ENCODE assay signal across 10 cellular contexts in genomic region chr21:44709426-44710293, GRCh38. TPM values are rescaled to one million over a fixed set of nuclear protein-coding genes. Genes with fewer than 3 reads are reported as not detected.
DNase-seq lines count a peak whose midpoint lies in the region; ATAC-seq and TF ChIP-seq lines count a peak whose summit lies in the region.
"Had no signal": no experiment of that assay in that cellular context is flagged by ENCODE, and none has a peak within 500 bp of the region (broad histone marks: within the 10 kb centered on the region; RNA-seq: fewer than 3 reads in every experiment).

No MANE protein-coding gene starts in this region.

- no peak for ATAC-seq in HG03139 (IDR thresholded peaks at IDR 0.05; ENCODE audit: unreplicated experiment)
- no peak for ATAC-seq in HG02610 (IDR thresholded peaks at IDR 0.05; ENCODE audit: unreplicated experiment)

- dilution Hi-C loops in mammary epithelial cell (cut with HindIII; ENCODE audit: low sequenced_read_pairs): loop anchor here (5.0 kb wide), 2 partner anchors 32 to 62 kb away; partner anchors contain the start of gene KRTAP10-11

- in situ Hi-C loops in mammary epithelial cell (cut with MboI; ENCODE audit: low sequenced_read_pairs in 2 of 2): no loop called here

- H3K4me3 ChIP-seq in mammary epithelial cell (replicated peaks in 1 of 3; ENCODE audit: insufficient read depth in 1 of 3, low read depth in 2 of 3, low read length in 3 of 3): peak overlapping the region; percentile 10 to 39 (median 32)
- no peak overlapping the region for H3K4me3 ChIP-seq in testis
- H3K4me3 ChIP-seq: lower lobe of right lung had no signal

- intact Hi-C loops in mammary epithelial cell (cut with micrococcal nuclease) (no loop called here), testis (cut with DNase I; ENCODE audit: low total_unique reads) (no loop called here)

- peak overlapping the region; percentile 84 for H3K4me2 ChIP-seq in mammary epithelial cell (ENCODE audit: insufficient read depth, low read depth, low read length)
- H3K4me2 ChIP-seq: KMS-11 had no signal

- CTCF ChIA-PET in mammary epithelial cell (lab: Charles Lee; ENCODE audit: low non-redundant PET): interaction anchor here (0.6 kb wide), 2 partner anchors 218 to 432 kb away, joined by 3 to 9 read pairs; no protein-coding TSS in a partner anchor

- peak overlapping the region; percentile 69 for H2AFZ ChIP-seq in mammary epithelial cell (ENCODE audit: low read depth, low read length)

- WGBS in mammary epithelial cell (ENCODE audit: low coverage, missing lambda C conversion rate): under 1% methylated on average over 19 of the region's 45 CpGs
- WGBS in testis, 2 donors: 2 to 5% methylated on average over 28 to 45 of the region's 45 CpGs

- H3K27ac ChIP-seq in mammary epithelial cell (ENCODE audit: insufficient read depth, low read depth, low read length): no peak overlapping the region
- no peak overlapping the region for H3K27ac ChIP-seq in testis
- H3K27ac ChIP-seq: KMS-11, lower lobe of right lung had no signal

- DNase-seq in EH (ENCODE audit: low read depth) (peak; percentile 10), NCI-H2107 (lab: John Stamatoyannopoulos, UW) (peak; percentile 50), mammary epithelial cell (peak; percentile 82), mesenteric fat pad (ENCODE audit: low spot score) (peak; percentile 87), SW480 (ENCODE audit: low spot score) (no peak), testis (no peak)
- DNase-seq: lower lobe of right lung had no signal

- no TSS peak for BruUV-seq in mammary epithelial cell (replicated peaks; lab: Mats Ljungman, UMichigan)

- H3K9me3 ChIP-seq in mammary epithelial cell (replicated peaks; ENCODE audit: insufficient read depth, low read length) (peaks cover 4% of the 10 kb centered on the region), testis (no peaks in the 10 kb centered on the region)
- H3K9me3 ChIP-seq: lower lobe of right lung had no signal

- no peak overlapping the region for H3K9ac ChIP-seq in mammary epithelial cell (ENCODE audit: insufficient read depth, low read length)
- H3K9ac ChIP-seq: KMS-11 had no signal

- H3K79me2 ChIP-seq in mammary epithelial cell (ENCODE audit: insufficient read depth, low read length): no peaks in the 10 kb centered on the region

- TF ChIP-seq POLR2A in testis (IDR thresholded peaks at IDR 0.05): no peak

- H3K27me3 ChIP-seq in mammary epithelial cell (ENCODE audit: insufficient read depth, low read length) (peaks cover 16% of the 10 kb centered on the region), testis (no peaks in the 10 kb centered on the region)

- H4K20me1 ChIP-seq in mammary epithelial cell (ENCODE audit: insufficient read depth, low read length): no peaks in the 10 kb centered on the region

- H3K4me1 ChIP-seq in mammary epithelial cell (ENCODE audit: insufficient read depth, low read length) (peaks cover 27% of the 10 kb centered on the region), testis (peaks cover 13% of the 10 kb centered on the region)

- TF ChIP-seq CTCF in mammary epithelial cell (conservative IDR thresholded peaks at IDR 0.05 in 1 of 2, IDR thresholded peaks at IDR 0.05 in 1 of 2; ENCODE audit: extremely low read depth in 1 of 2, insufficient read depth in 1 of 2, low read depth in 1 of 2, low read length in 2 of 2) (no peak), testis (IDR thresholded peaks at IDR 0.05) (no peak)

- H3K36me3 ChIP-seq in mammary epithelial cell (ENCODE audit: insufficient read depth, low read length) (no peaks in the 10 kb centered on the region), testis (ENCODE audit: low read depth, missing control alignments) (no peaks in the 10 kb centered on the region)
- H3K36me3 ChIP-seq: lower lobe of right lung had no signal

RNA-seq across cellular contexts. Expression of gene TSPEAR, which starts 1.7 kb away (rescaled TPM):
- total RNA-seq in mammary epithelial cell (not detected), mesenteric fat pad (not detected), testis (under 1 TPM; 0.55 to 0.62 TPM)
- polyA plus RNA-seq in mammary epithelial cell (not detected), testis (ENCODE audit: insufficient read depth, low read depth, low replicate concordance) (0.53 TPM)
- polyA minus RNA-seq in mammary epithelial cell: not detected

RNA-seq across cellular contexts. Expression of gene KRTAP10-12, which starts 12.7 kb away (rescaled TPM):
- total RNA-seq in mammary epithelial cell (not detected), mesenteric fat pad (not detected), testis (not detected)
- polyA plus RNA-seq in mammary epithelial cell (not detected), testis (ENCODE audit: insufficient read depth, low read depth, low replicate concordance) (not detected)
- not detected for polyA minus RNA-seq in mammary epithelial cell
- total RNA-seq: lower lobe of right lung had no signal

RNA-seq across cellular contexts. Expression of gene KRTAP12-1, which starts 27.7 kb away (rescaled TPM):
- total RNA-seq in mammary epithelial cell (not detected), mesenteric fat pad (not detected), testis (not detected)
- polyA plus RNA-seq in mammary epithelial cell (not detected), testis (ENCODE audit: insufficient read depth, low read depth, low replicate concordance) (not detected)
- polyA minus RNA-seq in mammary epithelial cell: not detected
- total RNA-seq: lower lobe of right lung had no signal

RNA-seq across cellular contexts. Expression of gene KRTAP12-2, which starts 42.9 kb away (rescaled TPM):
- total RNA-seq in mammary epithelial cell (not detected), mesenteric fat pad (not detected), testis (under 1 TPM in 1 of 2 donors, not detected in 1; 0.79 TPM)
- polyA plus RNA-seq in mammary epithelial cell (not detected), testis (ENCODE audit: insufficient read depth, low read depth, low replicate concordance) (not detected)
- not detected for polyA minus RNA-seq in mammary epithelial cell
- total RNA-seq: lower lobe of right lung had no signal

RNA-seq across cellular contexts. Expression of gene KRTAP12-3, which starts 51.9 kb away (rescaled TPM):
- total RNA-seq in mammary epithelial cell: not detected
- not detected for polyA plus RNA-seq in mammary epithelial cell
- polyA minus RNA-seq in mammary epithelial cell: not detected
- not detected for total RNA-seq in mesenteric fat pad
- not detected for total RNA-seq in testis
- polyA plus RNA-seq in testis (ENCODE audit: insufficient read depth, low read depth, low replicate concordance): not detected
- total RNA-seq: lower lobe of right lung had no signal

Comparison
In these comparisons a context has a peak if more than half of its experiments do, and no peak if none do; other contexts are left out.
1. DNase-seq: peak in EH (single experiment), NCI-H2107 (single experiment), mammary epithelial cell (single experiment) and mesenteric fat pad (single experiment); none in SW480 (single experiment) and testis (single experiment).
2. H3K4me3 ChIP-seq: peak in mammary epithelial cell (3 of 3); none in testis (0 of 2).